ENCODE assay signal across 9 cellular contexts in genomic region chr1:26021647-26022403, GRCh38. TPM values are rescaled to one million over a fixed set of nuclear protein-coding genes. Genes with fewer than 3 reads are reported as not detected.
DNase-seq lines count a peak whose midpoint lies in the region; ATAC-seq and TF ChIP-seq lines count a peak whose summit lies in the region.
"Had no signal": no experiment of that assay in that cellular context is flagged by ENCODE, and none has a peak within 500 bp of the region (broad histone marks: within the 10 kb centered on the region; RNA-seq: fewer than 3 reads in every experiment).

Gene EXTL1 (plus strand): TSS chr1:26021775. CDS start chr1:26022647, 872 bp downstream.

- TF ChIP-seq CTCF in fibroblast of pulmonary artery (IDR thresholded peaks at IDR 0.05; ENCODE audit: low read length, missing control alignments), result no peak

- CTCF ChIA-PET in CD4-positive, alpha-beta memory T cell (lab: Charles Lee; ENCODE audit: partially characterized antibody), result interaction anchor here (1.4 kb wide), 1 partner anchor 15 kb away, joined by 3 read pairs; no protein-coding TSS in a partner anchor

- H3K9ac ChIP-seq in BLaER1 treated with 17β-estradiol and CSF1 and Interleukin-3, amounts not matched to agents 10 nM and 100 nM, result peak within 1 kb of the TSS; percentile 15 to 69 (median 53); a peak in 19 of 22 replicates

- no peaks in the 10 kb centered on the region for H3K27me3 ChIP-seq in BLaER1 treated with 17β-estradiol and CSF1 and Interleukin-3, amounts not matched to agents 10 nM and 100 nM
- peaks cover 5% of the 10 kb centered on the region for H3K27me3 ChIP-seq in neuron (ENCODE audit: insufficient read depth, low read length)
- H3K27me3 ChIP-seq in CD4-positive, alpha-beta memory T cell (ENCODE audit: insufficient read depth, low read length), result no peaks in the 10 kb centered on the region

- H4K20me1 ChIP-seq in BLaER1 treated with 17β-estradiol and CSF1 and Interleukin-3, amounts not matched to agents 10 nM and 100 nM, result no peaks in the 10 kb centered on the region

- H3K4me2 ChIP-seq in BLaER1 treated with 17β-estradiol and CSF1 and Interleukin-3, amounts not matched to agents 10 nM and 100 nM, result peak within 1 kb of the TSS; percentile 85 to 98 (median 92)

- H3K27ac Mint-ChIP-seq in CD4-positive, alpha-beta memory T cell, result peak within 1 kb of the TSS in 1 of 7 donors; percentile 53

- peaks cover 57 to 88% (median 76%) of the 10 kb centered on the region in 10 experiments for H3K4me1 ChIP-seq in BLaER1 treated with 17β-estradiol and CSF1 and Interleukin-3, amounts not matched to agents 10 nM and 100 nM
- peaks cover 26% of the 10 kb centered on the region for H3K4me1 ChIP-seq in neuron (ENCODE audit: insufficient read depth, low read length)
- H3K4me1 ChIP-seq in CD4-positive, alpha-beta memory T cell (ENCODE audit: insufficient read depth, low read length), result no peaks in the 10 kb centered on the region

- H3K4me3 Mint-ChIP-seq in CD4-positive, alpha-beta memory T cell, result no peak within 1 kb of the TSS

- H3K36me3 Mint-ChIP-seq in CD4-positive, alpha-beta memory T cell, result no peaks in the 10 kb centered on the region

- H3K9me3 ChIP-seq in BLaER1 treated with 17β-estradiol and CSF1 and Interleukin-3, amounts not matched to agents 10 nM and 100 nM (replicated peaks in 1 of 11), result no peaks in the 10 kb centered on the region
- H3K9me3 ChIP-seq in neuron (ENCODE audit: low read length), result no peaks in the 10 kb centered on the region
- no peaks in the 10 kb centered on the region for H3K9me3 ChIP-seq in CD4-positive, alpha-beta memory T cell (ENCODE audit: control insufficient read depth in 1 of 2, low read length in 2 of 2)

- no peaks in the 10 kb centered on the region for H3K27me3 Mint-ChIP-seq in CD4-positive, alpha-beta memory T cell

- peak within 1 kb of the TSS; percentile 28 to 70 (median 50) for H3K4me3 ChIP-seq in BLaER1 treated with 17β-estradiol and CSF1 and Interleukin-3, amounts not matched to agents 10 nM and 100 nM
- peak within 1 kb of the TSS; percentile 19 for H3K4me3 ChIP-seq in fibroblast of pulmonary artery (replicated peaks; ENCODE audit: low read depth, low read length)
- H3K4me3 ChIP-seq in neuron (ENCODE audit: low read length), result peak within 1 kb of the TSS; percentile 53
- no peak within 1 kb of the TSS for H3K4me3 ChIP-seq in CD4-positive, alpha-beta memory T cell (ENCODE audit: low read length in 2 of 2)

- intact Hi-C loops in CD4-positive, alpha-beta memory T cell (cut with micrococcal nuclease), result no loop called here

- peaks cover 0 to 7% (median 2%) of the 10 kb centered on the region in 4 donors for H3K4me1 Mint-ChIP-seq in CD4-positive, alpha-beta memory T cell

- no peaks in the 10 kb centered on the region for H3K36me3 ChIP-seq in BLaER1 treated with 17β-estradiol and CSF1 and Interleukin-3, amounts not matched to agents 10 nM and 100 nM
- no peaks in the 10 kb centered on the region for H3K36me3 ChIP-seq in neuron (ENCODE audit: insufficient read depth, low read length)
- H3K36me3 ChIP-seq in CD4-positive, alpha-beta memory T cell (ENCODE audit: insufficient read depth, low read length), result no peaks in the 10 kb centered on the region

- ATAC-seq in GM21576 (IDR thresholded peaks at IDR 0.05; ENCODE audit: unreplicated experiment), result no peak

- no peaks in the 10 kb centered on the region for H3K9me3 Mint-ChIP-seq in CD4-positive, alpha-beta memory T cell

- DNase-seq in NCI-H82 treated with DMSO at 0.1 percent for 48 hours (lab: John Stamatoyannopoulos, UW; ENCODE audit: unreplicated experiment) (peak; percentile 96), fibroblast of pulmonary artery (ENCODE audit: low read depth) (no peak), NCI-H774 (lab: John Stamatoyannopoulos, UW) (no peak)
- DNase-seq in CD4-positive, alpha-beta memory T cell, result no peak
- DNase-seq in activated effector memory CD4-positive, alpha-beta T cell treated with anti-CD3 and anti-CD28 coated beads, Interleukin-2, amount 50 U/mL, for 16 hours, result no peak

- POLR2A ChIA-PET in CD4-positive, alpha-beta memory T cell (lab: Charles Lee; ENCODE audit: partially characterized antibody), result no interaction called here

- peak within 1 kb of the TSS; percentile 38 for H2AFZ ChIP-seq in neuron (ENCODE audit: low read depth, low read length)

- peak within 1 kb of the TSS in 9 of 11 experiments; percentile 3 to 79 (median 35); a peak in 9 of 22 replicates for H3K27ac ChIP-seq in BLaER1 treated with 17β-estradiol and CSF1 and Interleukin-3, amounts not matched to agents 10 nM and 100 nM
- no peak within 1 kb of the TSS for H3K27ac ChIP-seq in CD4-positive, alpha-beta memory T cell (ENCODE audit: low read depth, low read length)
- H3K27ac ChIP-seq: VCaP had no signal

RNA-seq across cellular contexts. Expression of gene EXTL1, which starts in this region (rescaled TPM):
- total RNA-seq in CD4-positive, alpha-beta memory T cell, result under 1 TPM; 0.12 to 0.19 TPM
- polyA plus RNA-seq in CD4-positive, alpha-beta memory T cell, result not detected

Comparison
In these comparisons a context has a peak if more than half of its experiments do, and no peak if none do; other contexts are left out.
1. H3K4me3 ChIP-seq: peak in BLaER1 treated with 17β-estradiol and CSF1 and Interleukin-3, amounts not matched to agents 10 nM and 100 nM (10 of 10), fibroblast of pulmonary artery (single experiment) and neuron (single experiment); none in CD4-positive, alpha-beta memory T cell (0 of 2).